In the genomic region with DNA sequence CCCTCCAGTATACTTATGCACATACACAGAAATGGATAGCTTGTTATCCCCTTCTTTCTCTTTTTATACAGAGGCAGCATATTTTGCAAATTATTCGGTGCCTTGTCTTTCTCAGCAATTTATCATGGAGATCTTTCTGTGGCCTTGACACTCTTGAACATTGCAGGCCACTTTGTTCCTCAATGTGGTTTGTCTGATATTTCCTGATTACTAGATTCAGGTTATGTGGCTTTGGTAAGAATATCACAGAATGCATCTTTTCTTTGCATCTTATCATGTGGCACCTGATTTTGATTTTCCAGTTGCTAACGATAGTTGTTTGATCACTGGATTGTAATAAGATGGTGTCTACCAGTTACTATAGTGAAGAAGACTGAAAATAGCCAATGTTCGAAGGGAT, we compare ENCODE assay signal across 19 cellular contexts. TPM values are rescaled to one million over a fixed set of nuclear protein-coding genes. Genes with fewer than 3 reads are reported as not detected.
DNase-seq lines count a peak whose midpoint lies in the region; ATAC-seq lines count a peak whose summit lies in the region.
"Had no signal": no experiment of that assay in that cellular context is flagged by ENCODE, and none has a peak within 500 bp of the region (broad histone marks: within the 10 kb centered on the region; RNA-seq: fewer than 3 reads in every experiment).

No MANE protein-coding gene starts in this region.

- H2AK5ac ChIP-seq in neuronal stem cell (ENCODE audit: low read depth, low read length): no peak overlapping the region

- H3K27ac Mint-ChIP-seq in activated CD8-positive, alpha-beta memory T cell treated with anti-CD3 and anti-CD28 coated beads, Interleukin-2, amount 10 ng/mL, durations not matched to agents 7 days and 5 days: no peak overlapping the region
- peak overlapping the region; percentile 70 for H3K27ac Mint-ChIP-seq in T-helper 17 cell

- H3K27ac ChIP-seq in neuronal stem cell (replicated peaks; ENCODE audit: low read length): no peak overlapping the region

- no peaks in the 10 kb centered on the region for H3K9me3 ChIP-seq in T-helper 17 cell (ENCODE audit: control insufficient read depth, low read length, poor library complexity, severe bottlenecking)
- no peaks in the 10 kb centered on the region for H3K9me3 ChIP-seq in neuronal stem cell (replicated peaks in 1 of 2; ENCODE audit: control insufficient read depth in 2 of 2, insufficient read depth in 1 of 2, low read depth in 1 of 2, low read length in 2 of 2)

- H3K79me1 ChIP-seq in neuronal stem cell (ENCODE audit: low read depth, low read length): no peaks in the 10 kb centered on the region

- no peak overlapping the region for H2BK15ac ChIP-seq in neuronal stem cell (ENCODE audit: low read length)

- peaks cover 23% of the 10 kb centered on the region for H3K27me3 Mint-ChIP-seq in activated CD8-positive, alpha-beta memory T cell treated with anti-CD3 and anti-CD28 coated beads, Interleukin-2, amount 10 ng/mL, durations not matched to agents 7 days and 5 days
- H3K27me3 Mint-ChIP-seq in T-helper 17 cell: peaks cover 4% of the 10 kb centered on the region
- H3K27me3 Mint-ChIP-seq in activated T-cell treated with anti-CD3 and anti-CD28 coated beads, Interleukin-2, amount 50 U/mL, for 4 hours (ENCODE audit: low read depth): peaks cover 11% of the 10 kb centered on the region

- peaks cover 0 to 6% of the 10 kb centered on the region in 2 donors for H3K4me1 ChIP-seq in neuronal stem cell (ENCODE audit: control insufficient read depth in 2 of 2, insufficient read depth in 1 of 2, low read depth in 1 of 2, low read length in 2 of 2)

- no CpG with 5 or more reads among the region's 3 CpGs for whole genome bisulfite sequencing in neuronal stem cell (ENCODE audit: extremely low coverage in 2 of 2, insufficient read length in 2 of 2, insufficient replicate concordance in 1 of 2), 2 donors

- H2BK12ac ChIP-seq in neuronal stem cell (ENCODE audit: low read length): no peak overlapping the region

- H4K8ac ChIP-seq in neuronal stem cell (ENCODE audit: low read depth, low read length): no peak overlapping the region

- CTCF ChIA-PET in activated CD8-positive, alpha-beta memory T cell treated with anti-CD3 and anti-CD28 coated beads, Interleukin-2, amount 10 ng/mL, durations not matched to agents 7 days and 5 days (lab: Charles Lee): no interaction called here

- peaks cover 0 to 4% (median 0%) of the 10 kb centered on the region in 3 experiments for H3K27me3 ChIP-seq in neuronal stem cell (ENCODE audit: control insufficient read depth in 3 of 3, insufficient read depth in 3 of 3, low read depth in 1 of 3, low read length in 3 of 3)

- no peak overlapping the region for H2BK5ac ChIP-seq in neuronal stem cell (ENCODE audit: low read length)

- no peak overlapping the region for H3K14ac ChIP-seq in neuronal stem cell (ENCODE audit: low read length)

- no peaks in the 10 kb centered on the region for H3K9me3 Mint-ChIP-seq in activated CD8-positive, alpha-beta memory T cell treated with anti-CD3 and anti-CD28 coated beads, Interleukin-2, amount 10 ng/mL, durations not matched to agents 7 days and 5 days (ENCODE audit: low read depth)
- no peaks in the 10 kb centered on the region for H3K9me3 Mint-ChIP-seq in activated T-cell treated with anti-CD3 and anti-CD28 coated beads, Interleukin-2, amount 50 U/mL, for 4 hours

- H4K91ac ChIP-seq in neuronal stem cell (ENCODE audit: low read depth, low read length, poor library complexity): no peak overlapping the region

- no peak overlapping the region for H3K4me2 ChIP-seq in neuronal stem cell (ENCODE audit: insufficient read depth, low read length, poor library complexity, severe bottlenecking)

- no peak for DNase-seq in activated CD8-positive, alpha-beta memory T cell treated with anti-CD3 and anti-CD28 coated beads, Interleukin-2, amount 10 ng/mL, durations not matched to agents 7 days and 5 days
- no peak for DNase-seq in activated CD8-positive, alpha-beta memory T cell treated with anti-CD3 and anti-CD28 coated beads, Interleukin-2, amount 50 U/mL, for 48 hours
- DNase-seq in Kasumi-1 (lab: John Stamatoyannopoulos, UW): peak; percentile 14 to 19
- DNase-seq in T-helper 17 cell: no peak
- no peak for DNase-seq in NCI-H510A treated with DMSO at 0.1 percent for 48 hours (lab: John Stamatoyannopoulos, UW)
- no peak for DNase-seq in neuronal stem cell (ENCODE audit: low spot score)
- DNase-seq in activated T-cell treated with anti-CD3 and anti-CD28 coated beads, Interleukin-2, amount 50 U/mL, for 4 hours: no peak
- DNase-seq: COR-L47; DMS 273 treated with DMSO at 0.1 percent for 48 hours; DMS79 treated with DMSO at 0.1 percent for 48 hours; NCI-H1105; NCI-H146; NCI-H2029; NCI-H2227 treated with DMSO at 0.1 percent for 48 hours; NCI-H510A; NCI-H748 treated with DMSO at 0.1 percent for 48 hours; NK-92 treated with Interleukin-12 subunit alpha and Interleukin-12 subunit beta, amount 100 ng/mL, for 24 hours; Right ventricle myocardium superior had no signal

- H3K4me3 Mint-ChIP-seq in activated CD8-positive, alpha-beta memory T cell treated with anti-CD3 and anti-CD28 coated beads, Interleukin-2, amount 10 ng/mL, durations not matched to agents 7 days and 5 days: no peak overlapping the region
- peak overlapping the region; percentile 49 for H3K4me3 Mint-ChIP-seq in T-helper 17 cell
- no peak overlapping the region for H3K4me3 Mint-ChIP-seq in activated T-cell treated with anti-CD3 and anti-CD28 coated beads, Interleukin-2, amount 50 U/mL, for 4 hours

- H3K23ac ChIP-seq in neuronal stem cell (ENCODE audit: low read depth, low read length, poor library complexity): no peak overlapping the region

- H3K36me3 ChIP-seq in neuronal stem cell (replicated peaks in 1 of 2; ENCODE audit: control insufficient read depth in 2 of 2, insufficient read depth in 2 of 2, low read length in 2 of 2): no peaks in the 10 kb centered on the region

- no peak overlapping the region for H3K18ac ChIP-seq in neuronal stem cell (ENCODE audit: low read length)

- H3K4me1 Mint-ChIP-seq in activated CD8-positive, alpha-beta memory T cell treated with anti-CD3 and anti-CD28 coated beads, Interleukin-2, amount 10 ng/mL, durations not matched to agents 7 days and 5 days: peaks cover 14% of the 10 kb centered on the region
- H3K4me1 Mint-ChIP-seq in T-helper 17 cell: peaks cover 28% of the 10 kb centered on the region
- peaks cover 15% of the 10 kb centered on the region for H3K4me1 Mint-ChIP-seq in activated T-cell treated with anti-CD3 and anti-CD28 coated beads, Interleukin-2, amount 50 U/mL, for 4 hours (ENCODE audit: low read depth)

- H2AFZ ChIP-seq in neuronal stem cell (ENCODE audit: low read length): no peak overlapping the region

- no peaks in the 10 kb centered on the region for H3K36me3 Mint-ChIP-seq in activated CD8-positive, alpha-beta memory T cell treated with anti-CD3 and anti-CD28 coated beads, Interleukin-2, amount 10 ng/mL, durations not matched to agents 7 days and 5 days
- H3K36me3 Mint-ChIP-seq in T-helper 17 cell (ENCODE audit: low read depth): no peaks in the 10 kb centered on the region
- H3K36me3 Mint-ChIP-seq in activated T-cell treated with anti-CD3 and anti-CD28 coated beads, Interleukin-2, amount 50 U/mL, for 4 hours (ENCODE audit: insufficient read depth): no peaks in the 10 kb centered on the region

- H3K4me3 ChIP-seq in neuronal stem cell (ENCODE audit: low read length in 2 of 2): no peak overlapping the region
- H3K4me3 ChIP-seq: GM12878 had no signal

- H3K9ac ChIP-seq in neuronal stem cell (ENCODE audit: low read depth, low read length, poor library complexity): no peak overlapping the region

- ATAC-seq in activated CD8-positive, alpha-beta memory T cell treated with anti-CD3 and anti-CD28 coated beads, Interleukin-2, amount 10 ng/mL, durations not matched to agents 7 days and 5 days: peak; percentile 27
- peak; percentile 68 for ATAC-seq in T-helper 17 cell
- no peak for ATAC-seq in activated T-cell treated with anti-CD3 and anti-CD28 coated beads, Interleukin-2, amount 50 U/mL, for 4 hours
- ATAC-seq: GM12878 had no signal

- H3K4ac ChIP-seq in neuronal stem cell (ENCODE audit: low read length): no peak overlapping the region

- no peak overlapping the region for H2BK120ac ChIP-seq in neuronal stem cell (ENCODE audit: low read depth, low read length)

RNA-seq across cellular contexts. Expression of a gene that starts 7.1 kb away (rescaled TPM):
- total RNA-seq in activated CD8-positive, alpha-beta memory T cell treated with anti-CD3 and anti-CD28 coated beads, Interleukin-2, amount 10 ng/mL, durations not matched to agents 7 days and 5 days: 10 to 100 TPM; 36.6 to 38.3 TPM
- 10 to 100 TPM; 30.2 to 43.0 TPM for total RNA-seq in T-helper 17 cell
- polyA plus RNA-seq in neuronal stem cell (2013, experiment 1 of 2): 137 TPM
- polyA plus RNA-seq in neuronal stem cell (2013, experiment 2 of 2): 142 TPM
- 10 to 100 TPM; 70.3 to 81.5 (median 79.7) TPM for total RNA-seq in activated T-cell treated with anti-CD3 and anti-CD28 coated beads, Interleukin-2, amount 50 U/mL, for 4 hours

Comparison
In these comparisons a context has a peak if more than half of its experiments do, and no peak if none do; other contexts are left out.
1. ATAC-seq: peak in activated CD8-positive, alpha-beta memory T cell treated with anti-CD3 and anti-CD28 coated beads, Interleukin-2, amount 10 ng/mL, durations not matched to agents 7 days and 5 days (single experiment) and T-helper 17 cell (single experiment); none in activated T-cell treated with anti-CD3 and anti-CD28 coated beads, Interleukin-2, amount 50 U/mL, for 4 hours (0 of 2).
2. DNase-seq: peak in Kasumi-1 (2 of 2); none in activated CD8-positive, alpha-beta memory T cell treated with anti-CD3 and anti-CD28 coated beads, Interleukin-2, amount 10 ng/mL, durations not matched to agents 7 days and 5 days (single experiment), activated CD8-positive, alpha-beta memory T cell treated with anti-CD3 and anti-CD28 coated beads, Interleukin-2, amount 50 U/mL, for 48 hours (single experiment), T-helper 17 cell (0 of 3), NCI-H510A treated with DMSO at 0.1 percent for 48 hours (single experiment), neuronal stem cell (single experiment) and activated T-cell treated with anti-CD3 and anti-CD28 coated beads, Interleukin-2, amount 50 U/mL, for 4 hours (single experiment).